In genomic region chr21:44952929-44953627, GRCh38 we compare ENCODE assay signal across 19 cellular contexts. TPM values are rescaled to one million over a fixed set of nuclear protein-coding genes. Genes with fewer than 3 reads are reported as not detected.
DNase-seq lines count a peak whose midpoint lies in the region; ATAC-seq and TF ChIP-seq lines count a peak whose summit lies in the region.
"Had no signal": no experiment of that assay in that cellular context is flagged by ENCODE, and none has a peak within 500 bp of the region (broad histone marks: within the 10 kb centered on the region; RNA-seq: fewer than 3 reads in every experiment).

No MANE protein-coding gene starts in this region.

- TF ChIP-seq CTCF in gastroesophageal sphincter (IDR thresholded peaks at IDR 0.05): no peak
- no peak for TF ChIP-seq CTCF in psoas muscle (IDR thresholded peaks at IDR 0.05)

- H4K5ac ChIP-seq in mesendoderm (ENCODE audit: low read length): no peak overlapping the region

- peaks cover 44% of the 10 kb centered on the region for H3K79me2 ChIP-seq in mesendoderm (ENCODE audit: control insufficient read depth, insufficient read depth, low read length)

- no peak overlapping the region for H3K4me3 ChIP-seq in gastroesophageal sphincter
- H3K4me3 ChIP-seq in psoas muscle: no peak overlapping the region
- H3K4me3 ChIP-seq in SJCRH30: no peak overlapping the region
- H3K4me3 ChIP-seq in mesendoderm (ENCODE audit: low read length): no peak overlapping the region
- H3K4me3 ChIP-seq: lung had no signal

- H3K4me1 ChIP-seq in gastroesophageal sphincter (peaks cover 0 to 62% (median 25%) of the 10 kb centered on the region in 3 donors), psoas muscle (peaks cover 73% of the 10 kb centered on the region), SJCRH30 (no peaks in the 10 kb centered on the region; the same call in 1 of the 2 replicates), mesendoderm (ENCODE audit: control insufficient read depth, low read depth, low read length) (no peaks in the 10 kb centered on the region)
- H3K4me1 ChIP-seq: BE2C had no signal

- no peak overlapping the region for H2BK15ac ChIP-seq in mesendoderm (replicated peaks; ENCODE audit: low read depth)

- no peak overlapping the region for H4K8ac ChIP-seq in mesendoderm (ENCODE audit: low read depth, low read length)

- H3K4me2 ChIP-seq in mesendoderm (ENCODE audit: low read length): no peak overlapping the region

- H3K36me3 ChIP-seq in gastroesophageal sphincter (peaks cover 0 to 22% of the 10 kb centered on the region in 2 donors), psoas muscle (ENCODE audit: insufficient read depth in 1 of 2, low read depth in 1 of 2) (peaks cover 0 to 4% of the 10 kb centered on the region in 2 donors), SJCRH30 (peaks cover 30% of the 10 kb centered on the region), mesendoderm (ENCODE audit: control insufficient read depth, insufficient read depth, low read length) (peaks cover 9% of the 10 kb centered on the region)

- H2BK5ac ChIP-seq in mesendoderm (ENCODE audit: low read length): no peak overlapping the region

- no peaks in the 10 kb centered on the region for H3K27me3 ChIP-seq in gastroesophageal sphincter
- no peaks in the 10 kb centered on the region for H3K27me3 ChIP-seq in psoas muscle (ENCODE audit: insufficient read depth in 3 of 3, low read length in 2 of 3)
- H3K27me3 ChIP-seq in SJCRH30: no peaks in the 10 kb centered on the region
- H3K27me3 ChIP-seq in mesendoderm (ENCODE audit: insufficient read depth, low read length, poor library complexity): no peaks in the 10 kb centered on the region
- H3K27me3 ChIP-seq: BE2C had no signal

- H3K23ac ChIP-seq in mesendoderm (ENCODE audit: low read length): no peak overlapping the region

- intact Hi-C loops in Right ventricle myocardium superior (cut with DNase I) (no loop called here), left cardiac atrium (cut with DNase I) (loop anchor here in 1 of 2 donors (5.0 kb wide), 1 partner anchor 184 kb away; no protein-coding TSS in a partner anchor), psoas muscle (cut with DNase I) (loop anchor here (5.0 kb wide), 2 partner anchors 99 to 119 kb away; partner anchors contain the start of gene ADARB1 (in 2 of the 2))

- H3K56ac ChIP-seq in mesendoderm (ENCODE audit: low read length): no peak overlapping the region

- H3K27ac ChIP-seq in gastroesophageal sphincter (peak overlapping the region in 3 of 4 donors; percentile 80 to 85 (median 81)), psoas muscle (peak overlapping the region; percentile 97), SJCRH30 (no peak overlapping the region), mesendoderm (ENCODE audit: low read depth, low read length) (no peak overlapping the region)

- ATAC-seq in Right ventricle myocardium superior (ENCODE audit: poor library complexity): peak; percentile 0
- ATAC-seq in left cardiac atrium: no peak
- ATAC-seq in gastroesophageal sphincter: no peak
- peak in 3 of 4 donors; percentile 1 to 5 (median 4) for ATAC-seq in psoas muscle
- no peak for ATAC-seq in HG02884 (IDR thresholded peaks at IDR 0.05; ENCODE audit: unreplicated experiment)
- no peak for ATAC-seq in GM18873 (IDR thresholded peaks at IDR 0.05; ENCODE audit: low FRiP score, unreplicated experiment)
- ATAC-seq: activated CD4-positive, alpha-beta T cell treated with anti-CD3 and anti-CD28 coated beads for 36 hours had no signal

- peaks cover 18% of the 10 kb centered on the region for H3K79me1 ChIP-seq in mesendoderm (ENCODE audit: low read length)

- H3K4ac ChIP-seq in mesendoderm (ENCODE audit: low read depth, low read length): no peak overlapping the region

- no peak overlapping the region for H2AK5ac ChIP-seq in mesendoderm (ENCODE audit: low read length)

- no peak overlapping the region for H3K18ac ChIP-seq in mesendoderm (ENCODE audit: low read length)

- WGBS in gastroesophageal sphincter (ENCODE audit: low coverage in 1 of 2), 2 donors: no CpG with 5 or more reads among the region's 25 CpGs
- 83 to 89% (median 86%) methylated on average over 23 to 25 of the region's 25 CpGs for WGBS in psoas muscle, 3 donors
- no CpG with 5 or more reads among the region's 25 CpGs for WGBS in mesendoderm (ENCODE audit: extremely low coverage, insufficient coverage, low lambda C conversion rate)

- DNase-seq in Right ventricle myocardium superior: peak; percentile 33
- DNase-seq in left cardiac atrium: no peak
- DNase-seq in psoas muscle: peak; percentile 15 to 40
- no peak for DNase-seq in SJCRH30
- no peak for DNase-seq in mesendoderm
- DNase-seq: activated CD4-positive, alpha-beta T cell treated with anti-CD3 and anti-CD28 coated beads for 36 hours; BE2C; Calu3; cortex of kidney; NCI-H1417 treated with DMSO at 0.1 percent for 48 hours; NCI-H2107; NCI-H526; occipital lobe; stimulated activated naive CD4-positive, alpha-beta T cell; SW 1271 had no signal

- TF ChIP-seq EP300 in gastroesophageal sphincter (IDR thresholded peaks at IDR 0.05): no peak

- H2BK120ac ChIP-seq in mesendoderm (ENCODE audit: low read depth, low read length): no peak overlapping the region

- no peaks in the 10 kb centered on the region for H3K9me3 ChIP-seq in gastroesophageal sphincter
- no peaks in the 10 kb centered on the region for H3K9me3 ChIP-seq in psoas muscle
- H3K9me3 ChIP-seq in SJCRH30 (replicated peaks): no peaks in the 10 kb centered on the region
- H3K9me3 ChIP-seq: BE2C had no signal

- no peak overlapping the region for H3K9ac ChIP-seq in mesendoderm (ENCODE audit: low read length)

- TF ChIP-seq POLR2A in gastroesophageal sphincter (IDR thresholded peaks at IDR 0.05): no peak

RNA-seq across cellular contexts. Expression of gene SLX9, which starts 13.2 kb away (rescaled TPM):
- 77.4 TPM for total RNA-seq in Right ventricle myocardium superior
- total RNA-seq in left cardiac atrium: 10 to 100 TPM; 26.1 to 28.6 TPM
- total RNA-seq in gastroesophageal sphincter: 10 to 100 TPM; 15.7 to 53.9 (median 36.4) TPM
- total RNA-seq in psoas muscle: 10 to 100 TPM; 26.3 to 58.0 (median 32.5) TPM
- 10 to 100 TPM; 20.2 to 69.2 (median 26.7) TPM for polyA plus RNA-seq in psoas muscle
- 26.8 and 32.3 TPM in 2 replicates for total RNA-seq in SJCRH30 (2014; rRNA removed; shearing (Covaris generic))
- 45.5 TPM for polyA plus RNA-seq in mesendoderm (2013, experiment 1 of 2)
- 43.5 TPM for polyA plus RNA-seq in mesendoderm (2013, experiment 2 of 2)

RNA-seq across cellular contexts. Expression of gene ITGB2, which starts 32.4 kb away (rescaled TPM):
- total RNA-seq in Right ventricle myocardium superior: 23.8 TPM
- total RNA-seq in left cardiac atrium: 10 to 100 TPM; 31.5 to 70.7 TPM
- 100 to 1,000 TPM in 1 of 4 donors, 10 to 100 TPM in 3; 10.4 to 112 (median 41.4) TPM for total RNA-seq in gastroesophageal sphincter
- 10 to 100 TPM in 3 of 4 donors, 1 to 10 TPM in 1; 8.3 to 11.7 (median 11.0) TPM for total RNA-seq in psoas muscle
- polyA plus RNA-seq in psoas muscle: 1 to 10 TPM; 2.5 to 4.6 (median 2.7) TPM
- 38.8 and 42.4 TPM in 2 replicates for total RNA-seq in SJCRH30 (2014; rRNA removed; shearing (Covaris generic))
- 1.0 TPM for polyA plus RNA-seq in mesendoderm (2013, experiment 1 of 2)
- 1.1 TPM for polyA plus RNA-seq in mesendoderm (2013, experiment 2 of 2)

Comparison
In these comparisons a context has a peak if more than half of its experiments do, and no peak if none do; other contexts are left out.
1. ATAC-seq: peak in Right ventricle myocardium superior (single experiment) and psoas muscle (3 of 4); none in left cardiac atrium (0 of 2), gastroesophageal sphincter (single experiment), HG02884 (single experiment) and GM18873 (single experiment).
2. DNase-seq: peak in Right ventricle myocardium superior (single experiment) and psoas muscle (2 of 2); none in left cardiac atrium (single experiment), SJCRH30 (0 of 2) and mesendoderm (single experiment).
3. H3K27ac ChIP-seq: peak in gastroesophageal sphincter (3 of 4) and psoas muscle (single experiment); none in SJCRH30 (single experiment) and mesendoderm (single experiment).